Comparison of ENCODE assay signal across 17 cellular contexts in the genomic region with DNA sequence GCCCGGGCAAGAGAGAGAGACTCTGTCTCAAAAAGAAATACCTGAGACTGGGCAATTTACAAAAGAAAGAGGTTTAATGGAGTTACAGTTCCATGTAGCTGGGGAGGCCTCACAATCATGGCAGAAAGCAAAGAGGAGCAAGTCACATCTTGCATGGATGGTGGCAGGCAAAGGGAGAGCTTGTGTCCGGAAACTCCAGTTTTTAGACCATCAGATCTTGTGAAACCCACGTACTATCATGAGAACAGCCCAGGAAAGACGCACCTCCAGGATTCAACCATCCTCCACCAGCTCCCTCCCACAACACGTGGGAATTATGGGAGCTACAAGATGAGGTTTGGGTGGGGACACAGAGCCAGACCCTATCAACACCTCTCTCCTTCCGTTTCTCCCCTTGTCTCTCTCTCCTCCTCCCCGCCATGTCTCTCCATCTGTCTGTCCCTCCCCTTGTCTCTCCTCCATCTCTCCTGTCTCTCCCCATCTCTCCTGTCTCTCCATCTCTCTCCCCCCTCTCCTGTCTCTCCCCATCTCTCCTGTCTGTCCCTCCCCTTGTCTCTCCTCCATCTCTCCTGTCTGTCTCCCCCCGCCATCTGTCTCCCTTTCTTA. TPM values are rescaled to one million over a fixed set of nuclear protein-coding genes. Genes with fewer than 3 reads are reported as not detected.
DNase-seq lines count a peak whose midpoint lies in the region; ATAC-seq lines count a peak whose summit lies in the region.
"Had no signal": no experiment of that assay in that cellular context is flagged by ENCODE, and none has a peak within 500 bp of the region (broad histone marks: within the 10 kb centered on the region; RNA-seq: fewer than 3 reads in every experiment).

No MANE protein-coding gene starts in this region.

- H3K4me3 Mint-ChIP-seq in T-helper 17 cell = peak overlapping the region; percentile 63
- H3K4me3 Mint-ChIP-seq in effector memory CD8-positive, alpha-beta T cell = peak overlapping the region; percentile 28 to 54

- H3K9me3 ChIP-seq in T-helper 17 cell (ENCODE audit: control insufficient read depth, low read length, poor library complexity, severe bottlenecking) (no peaks in the 10 kb centered on the region), MG63 (no peaks in the 10 kb centered on the region)
- H3K9me3 ChIP-seq: ascending aorta, BE2C, colonic mucosa, sigmoid colon, upper lobe of right lung had no signal

- no peaks in the 10 kb centered on the region for H3K27me3 Mint-ChIP-seq in T-helper 17 cell
- no peaks in the 10 kb centered on the region for H3K27me3 Mint-ChIP-seq in effector memory CD8-positive, alpha-beta T cell

- H3K36me3 ChIP-seq in MG63 = no peaks in the 10 kb centered on the region; the same call in 1 of the 2 replicates
- H3K36me3 ChIP-seq: colonic mucosa had no signal

- H3K4me1 Mint-ChIP-seq in T-helper 17 cell = peaks cover 38% of the 10 kb centered on the region
- peaks cover 36 to 43% of the 10 kb centered on the region in 2 donors for H3K4me1 Mint-ChIP-seq in effector memory CD8-positive, alpha-beta T cell (ENCODE audit: low read depth in 2 of 2)

- H3K9me3 Mint-ChIP-seq in effector memory CD8-positive, alpha-beta T cell = no peaks in the 10 kb centered on the region

- H3K36me3 Mint-ChIP-seq in T-helper 17 cell (ENCODE audit: low read depth) = peaks cover 4% of the 10 kb centered on the region
- peaks cover 98% of the 10 kb centered on the region for H3K36me3 Mint-ChIP-seq in effector memory CD8-positive, alpha-beta T cell (ENCODE audit: insufficient read depth)

- H3K4me3 ChIP-seq in MG63 = no peak overlapping the region
- H3K4me3 ChIP-seq: ascending aorta, colonic mucosa, sigmoid colon, SJSA1, upper lobe of right lung had no signal

- peak overlapping the region; percentile 90 for H3K27ac Mint-ChIP-seq in T-helper 17 cell
- peak overlapping the region; percentile 93 to 95 for H3K27ac Mint-ChIP-seq in effector memory CD8-positive, alpha-beta T cell

- no peaks in the 10 kb centered on the region for H3K27me3 ChIP-seq in MG63
- H3K27me3 ChIP-seq: ascending aorta, colonic mucosa, upper lobe of right lung had no signal

- peak; percentile 3 for DNase-seq in stimulated activated CD4-positive, alpha-beta T cell treated with anti-CD3 and anti-CD28 coated beads, Interleukin-15, amount 100 ng/mL, for 24 hours
- no peak for DNase-seq in stimulated activated CD4-positive, alpha-beta T cell treated with anti-CD3 and anti-CD28 coated beads, Interleukin-4, amount 100 ng/mL, for 4 hours
- DNase-seq in T-helper 17 cell = no peak
- DNase-seq in effector memory CD8-positive, alpha-beta T cell = no peak
- DNase-seq in MG63 = no peak
- DNase-seq in HK-2 (ENCODE audit: unreplicated experiment) = no peak
- DNase-seq: colonic mucosa; DMS79; NCI-H2171; nucleus accumbens; sigmoid colon; stimulated activated CD4-positive, alpha-beta T cell treated with anti-CD3 and anti-CD28 coated beads, Interleukin-2, amount 100 ng/mL, for 48 hours had no signal

- no peak for ATAC-seq in T-helper 17 cell
- no peak for ATAC-seq in effector memory CD8-positive, alpha-beta T cell (replicated peaks)
- ATAC-seq in HG02588 (IDR thresholded peaks at IDR 0.05; ENCODE audit: unreplicated experiment) = no peak
- ATAC-seq: upper lobe of right lung had no signal

RNA-seq across cellular contexts. Expression of a gene that starts 10.0 kb away (rescaled TPM):
- total RNA-seq in T-helper 17 cell = 10 to 100 TPM; 63.8 to 81.4 TPM
- 128 and 157 TPM in 2 replicates for total RNA-seq in MG63 (2014; rRNA removed; shearing (Covaris generic); ENCODE audit: low replicate concordance)

RNA-seq across cellular contexts. Expression of a gene that starts 18.2 kb away (rescaled TPM):
- total RNA-seq in T-helper 17 cell = 100 to 1,000 TPM; 603 to 646 TPM
- total RNA-seq in MG63 (2014; rRNA removed; shearing (Covaris generic); ENCODE audit: low replicate concordance) = not detected in 2 replicates

RNA-seq across cellular contexts. Expression of a gene that starts 18.6 kb away (rescaled TPM):
- total RNA-seq in T-helper 17 cell = 100 to 1,000 TPM; 184 to 187 TPM
- total RNA-seq in MG63 (2014; rRNA removed; shearing (Covaris generic); ENCODE audit: low replicate concordance) = 293 and 320 TPM in 2 replicates

RNA-seq across cellular contexts. Expression of a gene that starts 45.2 kb away (rescaled TPM):
- 100 to 1,000 TPM; 107 to 112 TPM for total RNA-seq in T-helper 17 cell
- 0.26 and 4.3 TPM in 2 replicates for total RNA-seq in MG63 (2014; rRNA removed; shearing (Covaris generic); ENCODE audit: low replicate concordance)

RNA-seq across cellular contexts. Expression of a gene that starts 58.7 kb away (rescaled TPM):
- 100 to 1,000 TPM; 263 to 301 TPM for total RNA-seq in T-helper 17 cell
- total RNA-seq in MG63 (2014; rRNA removed; shearing (Covaris generic); ENCODE audit: low replicate concordance) = 52.7 and 84.9 TPM in 2 replicates

Comparison
In these comparisons a context has a peak if more than half of its experiments do, and no peak if none do; other contexts are left out.
1. RNA of a gene that starts 18.2 kb away (total RNA-seq): 603 to 646 TPM in T-helper 17 cell; not detected in MG63; every median in the first group is over 100 times any median in the second.